Comparison of ENCODE assay signal across 8 cellular contexts in the genomic region with DNA sequence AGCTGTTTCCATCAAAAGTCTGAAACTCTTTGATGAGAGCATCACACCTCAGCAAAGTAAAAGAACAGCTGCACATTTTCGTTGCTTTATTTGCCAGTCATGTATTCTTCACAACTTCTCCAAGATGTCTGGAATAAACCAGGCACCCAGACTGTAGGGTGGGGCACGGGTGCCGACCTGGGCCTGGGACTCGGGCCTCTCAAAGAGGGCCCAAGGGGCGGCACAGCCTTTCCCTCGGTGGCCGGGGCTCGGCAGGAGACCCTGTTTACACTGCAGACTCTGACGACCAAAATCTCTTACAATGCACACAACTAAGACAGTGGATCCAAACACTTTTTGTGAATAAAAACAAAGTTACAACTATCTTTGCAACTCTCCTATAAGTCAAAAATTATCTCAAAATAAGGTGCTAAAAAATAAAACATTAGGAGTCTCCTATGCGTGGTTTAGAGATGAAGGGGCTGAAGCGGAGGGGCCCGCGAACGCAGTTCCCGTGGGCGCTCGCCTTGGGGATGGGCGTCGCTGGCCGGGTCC. TPM values are rescaled to one million over a fixed set of nuclear protein-coding genes. Genes with fewer than 3 reads are reported as not detected.
DNase-seq lines count a peak whose midpoint lies in the region; FAIRE-seq and TF ChIP-seq lines count a peak whose summit lies in the region.

No MANE protein-coding gene starts in this region.

- peak overlapping the region; percentile 45 for H3K27ac Mint-ChIP-seq in activated T-cell treated with anti-CD3 and anti-CD28 coated beads, Interleukin-2, amount 50 U/mL, for 24 hours

- H3K36me3 ChIP-seq in keratinocyte (ENCODE audit: control insufficient read depth in 2 of 2, extremely low read depth in 1 of 2, insufficient read depth in 2 of 2, low read length in 2 of 2) (peaks cover 8 to 20% of the 10 kb centered on the region in 2 experiments), suprapubic skin (peaks cover 1% of the 10 kb centered on the region)

- H2AFZ ChIP-seq in keratinocyte (ENCODE audit: control insufficient read depth, low read length): no peak overlapping the region

- peak overlapping the region; percentile 88 for H3K27ac ChIP-seq in angular gyrus (ENCODE audit: low read depth, low read length)
- H3K27ac ChIP-seq in keratinocyte (ENCODE audit: control insufficient read depth, insufficient read depth, low read length): peak overlapping the region; percentile 92
- peak overlapping the region; percentile 82 for H3K27ac ChIP-seq in suprapubic skin

- H3K9me1 ChIP-seq in keratinocyte (ENCODE audit: control insufficient read depth, extremely low read depth, insufficient read depth, low read length): peaks cover 4% of the 10 kb centered on the region

- no peak for FAIRE-seq in keratinocyte (lab: Jason Lieb, UNC)

- peaks cover 23% of the 10 kb centered on the region for H3K4me1 ChIP-seq in keratinocyte (ENCODE audit: control insufficient read depth, extremely low read depth, insufficient read depth, low read length)
- H3K4me1 ChIP-seq in suprapubic skin: peaks cover 44% of the 10 kb centered on the region

- peak overlapping the region; percentile 92 for H3K4me2 ChIP-seq in keratinocyte (ENCODE audit: control insufficient read depth, extremely low read depth, insufficient read depth, low read depth, low read length)

- no peaks in the 10 kb centered on the region for H3K27me3 Mint-ChIP-seq in activated T-cell treated with anti-CD3 and anti-CD28 coated beads, Interleukin-2, amount 50 U/mL, for 24 hours

- no peak for TF ChIP-seq EP300 in suprapubic skin (IDR thresholded peaks at IDR 0.05)

- 3% methylated on average over 20 of the region's 20 CpGs for WGBS in suprapubic skin

- peaks cover 38% of the 10 kb centered on the region for H3K36me3 Mint-ChIP-seq in activated T-cell treated with anti-CD3 and anti-CD28 coated beads, Interleukin-2, amount 50 U/mL, for 24 hours (ENCODE audit: low read depth)

- DNase-seq in activated T-cell treated with anti-CD3 and anti-CD28 coated beads, Interleukin-2, amount 50 U/mL, for 24 hours: no peak
- DNase-seq in activated T-cell treated with anti-CD3 and anti-CD28 coated beads for 4 hours: no peak
- DNase-seq in keratinocyte (ENCODE audit: low read depth, low spot score): no peak
- DNase-seq in suprapubic skin (ENCODE audit: low spot score in 2 of 2): peak in 1 of 2 donors; percentile 57
- no peak for DNase-seq in NK-92 (lab: John Stamatoyannopoulos, UW; ENCODE audit: unreplicated experiment)
- DNase-seq in DMS53 treated with DMSO at 0.1 percent for 48 hours (lab: John Stamatoyannopoulos, UW; ENCODE audit: unreplicated experiment): no peak
- no peak for DNase-seq in NCI-H2171 (lab: John Stamatoyannopoulos, UW)

- no peaks in the 10 kb centered on the region for H3K9me3 Mint-ChIP-seq in activated T-cell treated with anti-CD3 and anti-CD28 coated beads, Interleukin-2, amount 50 U/mL, for 24 hours

- peaks cover 47% of the 10 kb centered on the region for H3K4me1 Mint-ChIP-seq in activated T-cell treated with anti-CD3 and anti-CD28 coated beads, Interleukin-2, amount 50 U/mL, for 24 hours (ENCODE audit: low read depth)

- peaks cover 67% of the 10 kb centered on the region for H3K79me2 ChIP-seq in keratinocyte (ENCODE audit: control insufficient read depth, insufficient read depth, low read length)

- no peaks in the 10 kb centered on the region for H3K27me3 ChIP-seq in keratinocyte (ENCODE audit: control insufficient read depth, extremely low read depth, insufficient read depth, low read length)
- no peaks in the 10 kb centered on the region for H3K27me3 ChIP-seq in suprapubic skin

- no peaks in the 10 kb centered on the region for H3K9me3 ChIP-seq in keratinocyte (ENCODE audit: control insufficient read depth, low read depth, low read length)
- no peaks in the 10 kb centered on the region for H3K9me3 ChIP-seq in suprapubic skin

- dilution Hi-C loops in keratinocyte (cut with MboI; ENCODE audit: extremely low pct_ligation_motif_present, low sequenced_read_pairs): no loop called here

- TF ChIP-seq POLR2A in suprapubic skin (IDR thresholded peaks at IDR 0.05): no peak

- peak overlapping the region; percentile 86 to 99 (median 88) for H3K4me3 ChIP-seq in keratinocyte (ENCODE audit: control insufficient read depth in 2 of 3, extremely low read depth in 1 of 3, insufficient read depth in 2 of 3, low read depth in 1 of 3, low read length in 3 of 3)
- peak overlapping the region; percentile 62 for H3K4me3 ChIP-seq in suprapubic skin

- peaks cover 22% of the 10 kb centered on the region for H4K20me1 ChIP-seq in keratinocyte (ENCODE audit: control insufficient read depth, extremely low read depth, insufficient read depth, low read length)

- peak overlapping the region; percentile 90 for H3K9ac ChIP-seq in keratinocyte (ENCODE audit: control insufficient read depth, extremely low read depth, insufficient read depth, low read length)

- TF ChIP-seq CTCF in keratinocyte (optimal IDR thresholded peaks at IDR 0.05 in 1 of 3, IDR thresholded peaks at IDR 0.05 in 1 of 3, conservative IDR thresholded peaks at IDR 0.05 in 1 of 3; ENCODE audit: extremely low read depth in 1 of 3, insufficient read depth in 2 of 3, low read length in 3 of 3) (no peak), suprapubic skin (IDR thresholded peaks at IDR 0.05) (no peak)

- peak overlapping the region; percentile 82 for H3K4me3 Mint-ChIP-seq in activated T-cell treated with anti-CD3 and anti-CD28 coated beads, Interleukin-2, amount 50 U/mL, for 24 hours

RNA-seq across cellular contexts. Expression of a gene that starts 0.7 kb away (rescaled TPM):
- 105 to 136 TPM (median 134 TPM) in 3 replicates for polyA plus RNA-seq in keratinocyte
- 27.6 TPM for polyA plus RNA-seq in keratinocyte (2011; ENCODE audit: low read depth)
- 64.0 and 96.8 TPM in 2 replicates for polyA plus RNA-seq in keratinocyte (2011; cell fraction: cytosol; rRNA removed)
- 299 and 368 TPM in 2 replicates for polyA plus RNA-seq in keratinocyte (2011; cell fraction: nucleus; rRNA removed)
- 27.2 and 156 TPM in 2 replicates for polyA plus RNA-seq in keratinocyte (2012; ENCODE audit: low replicate concordance)
- 220 to 321 TPM (median 313 TPM) in 3 replicates for polyA minus RNA-seq in keratinocyte
- 126 TPM for polyA minus RNA-seq in keratinocyte (2011; cell fraction: cytosol; rRNA and poly(A)+ RNA removed)
- polyA minus RNA-seq in keratinocyte (2011; cell fraction: nucleus; rRNA and poly(A)+ RNA removed): 158 and 181 TPM in 2 replicates
- 100 to 1,000 TPM; 128 to 251 (median 164) TPM for total RNA-seq in suprapubic skin

RNA-seq across cellular contexts. Expression of a gene that starts 43.6 kb away (rescaled TPM):
- polyA plus RNA-seq in keratinocyte: 0.79 to 4.5 TPM (median 1.3 TPM) in 3 replicates
- 1.5 TPM for polyA plus RNA-seq in keratinocyte (2011; ENCODE audit: low read depth)
- 2.9 and 10.0 TPM in 2 replicates for polyA plus RNA-seq in keratinocyte (2011; cell fraction: cytosol; rRNA removed)
- polyA plus RNA-seq in keratinocyte (2011; cell fraction: nucleus; rRNA removed): 2.3 and 4.9 TPM in 2 replicates
- polyA plus RNA-seq in keratinocyte (2012; ENCODE audit: low replicate concordance): 5.4 and 11.4 TPM in 2 replicates
- polyA minus RNA-seq in keratinocyte: 1.5 to 12.2 TPM (median 1.5 TPM) in 3 replicates
- 6.9 TPM for polyA minus RNA-seq in keratinocyte (2011; cell fraction: cytosol; rRNA and poly(A)+ RNA removed)
- polyA minus RNA-seq in keratinocyte (2011; cell fraction: nucleus; rRNA and poly(A)+ RNA removed): 1.7 and 1.8 TPM in 2 replicates
- total RNA-seq in suprapubic skin: 10 to 100 TPM in 2 of 4 donors, 1 to 10 TPM in 2; 2.5 to 15.0 (median 6.9) TPM

RNA-seq across cellular contexts. Expression of a gene that starts 57.5 kb away (rescaled TPM):
- polyA plus RNA-seq in keratinocyte: 27.9 to 42.3 TPM (median 34.3 TPM) in 3 replicates
- 26.0 TPM for polyA plus RNA-seq in keratinocyte (2011; ENCODE audit: low read depth)
- polyA plus RNA-seq in keratinocyte (2011; cell fraction: cytosol; rRNA removed): 22.9 and 23.0 TPM in 2 replicates
- 99.9 and 107 TPM in 2 replicates for polyA plus RNA-seq in keratinocyte (2011; cell fraction: nucleus; rRNA removed)
- 28.9 and 40.9 TPM in 2 replicates for polyA plus RNA-seq in keratinocyte (2012; ENCODE audit: low replicate concordance)
- polyA minus RNA-seq in keratinocyte: 37.0 to 46.2 TPM (median 43.8 TPM) in 3 replicates
- polyA minus RNA-seq in keratinocyte (2011; cell fraction: cytosol; rRNA and poly(A)+ RNA removed): 85.8 TPM
- 102 and 185 TPM in 2 replicates for polyA minus RNA-seq in keratinocyte (2011; cell fraction: nucleus; rRNA and poly(A)+ RNA removed)
- total RNA-seq in suprapubic skin: 100 to 1,000 TPM in 1 of 4 donors, 10 to 100 TPM in 3; 77.9 to 134 (median 79.8) TPM

RNA-seq across cellular contexts. Expression of a gene that starts 58.3 kb away (rescaled TPM):
- polyA plus RNA-seq in keratinocyte: 16.2 to 23.5 TPM (median 20.8 TPM) in 3 replicates
- polyA plus RNA-seq in keratinocyte (2011; ENCODE audit: low read depth): 15.4 TPM
- 26.7 and 33.2 TPM in 2 replicates for polyA plus RNA-seq in keratinocyte (2011; cell fraction: cytosol; rRNA removed)
- polyA plus RNA-seq in keratinocyte (2011; cell fraction: nucleus; rRNA removed): 17.2 and 19.1 TPM in 2 replicates
- 13.9 and 22.3 TPM in 2 replicates for polyA plus RNA-seq in keratinocyte (2012; ENCODE audit: low replicate concordance)
- polyA minus RNA-seq in keratinocyte: 7.3 to 10.8 TPM (median 10.8 TPM) in 3 replicates
- polyA minus RNA-seq in keratinocyte (2011; cell fraction: cytosol; rRNA and poly(A)+ RNA removed): 7.7 TPM
- 3.8 and 5.0 TPM in 2 replicates for polyA minus RNA-seq in keratinocyte (2011; cell fraction: nucleus; rRNA and poly(A)+ RNA removed)
- total RNA-seq in suprapubic skin: 10 to 100 TPM; 13.3 to 23.8 (median 18.8) TPM
